ENCODE assay signal across 19 cellular contexts in genomic region chr2:216520156-216520555, GRCh38. TPM values are rescaled to one million over a fixed set of nuclear protein-coding genes. Genes with fewer than 3 reads are reported as not detected.
DNase-seq lines count a peak whose midpoint lies in the region; ATAC-seq, FAIRE-seq and TF ChIP-seq lines count a peak whose summit lies in the region.
"Had no signal": no experiment of that assay in that cellular context is flagged by ENCODE, and none has a peak within 500 bp of the region (broad histone marks: within the 10 kb centered on the region; RNA-seq: fewer than 3 reads in every experiment).

No MANE protein-coding gene starts in this region.

- H2BK15ac ChIP-seq in IMR-90 (ENCODE audit: low read depth, low read length) = peak overlapping the region; percentile 36; the same call in 1 of the 3 replicates

- H4K20me1 ChIP-seq in IMR-90 (ENCODE audit: insufficient read depth, low read length) = no peaks in the 10 kb centered on the region

- H3K4ac ChIP-seq in IMR-90 (ENCODE audit: low read depth, low read length) = peak overlapping the region; percentile 61

- H2BK5ac ChIP-seq in IMR-90 (ENCODE audit: low read depth, low read length, poor library complexity, severe bottlenecking) = no peak overlapping the region

- no peaks in the 10 kb centered on the region for H3K79me1 ChIP-seq in IMR-90 (ENCODE audit: low read depth in 1 of 2, low read length in 2 of 2)

- H2BK120ac ChIP-seq in IMR-90 (ENCODE audit: low read depth, low read length) = peak overlapping the region; percentile 37; the same call in 1 of the 2 replicates

- ATAC-seq in A549 (no peak), IMR-90 (ENCODE audit: low read depth) (no peak), GM21786 (IDR thresholded peaks at IDR 0.05; ENCODE audit: unreplicated experiment) (no peak)

- H3K27me3 ChIP-seq in IMR-90 (ENCODE audit: control insufficient read depth, insufficient read depth, low read length) (no peaks in the 10 kb centered on the region), ovary (no peaks in the 10 kb centered on the region)
- H3K27me3 ChIP-seq: MG63 had no signal

- WGBS in A549 (ENCODE audit: missing lambda C conversion rate) = 90% methylated on average over 4 of the region's 4 CpGs
- 64% methylated on average over 2 of the region's 4 CpGs; no CpG with 5 or more reads in 1 of the 2 experiments for WGBS in IMR-90 (ENCODE audit: extremely low coverage in 2 of 2, insufficient read length in 1 of 2), 2 experiments
- 68 to 80% (median 70%) methylated on average over 4 of the region's 4 CpGs for WGBS in ovary, 3 donors

- H2AK5ac ChIP-seq in IMR-90 (ENCODE audit: low read depth, low read length) = peak overlapping the region; percentile 49; the same call in 1 of the 2 replicates

- H3K56ac ChIP-seq in IMR-90 (ENCODE audit: extremely low read depth, insufficient read depth, low read length) = no peak overlapping the region

- H3K9me3 ChIP-seq in A549 (no peaks in the 10 kb centered on the region), IMR-90 (ENCODE audit: control insufficient read depth, insufficient read depth, low read length) (no peaks in the 10 kb centered on the region), ovary (no peaks in the 10 kb centered on the region)
- H3K9me3 ChIP-seq: MG63 had no signal

- H2BK20ac ChIP-seq in IMR-90 (ENCODE audit: low read depth, low read length) = peak overlapping the region; percentile 51

- H4K5ac ChIP-seq in IMR-90 (ENCODE audit: low read depth, low read length) = no peak overlapping the region; the same call in 1 of the 2 replicates

- H3K36me3 Mint-ChIP-seq in nephron progenitor cell (ENCODE audit: low read depth) = peaks cover 34% of the 10 kb centered on the region
- no peaks in the 10 kb centered on the region for H3K36me3 Mint-ChIP-seq in activated CD4-positive, alpha-beta memory T cell treated with anti-CD3 and anti-CD28 coated beads, Interleukin-2, amount 10 ng/mL, durations not matched to agents 7 days and 5 days (ENCODE audit: low read depth)

- no peaks in the 10 kb centered on the region for H3K36me3 ChIP-seq in IMR-90 (ENCODE audit: control insufficient read depth, insufficient read depth, low read length)
- no peaks in the 10 kb centered on the region for H3K36me3 ChIP-seq in ovary

- H3K27ac Mint-ChIP-seq in nephron progenitor cell = peak overlapping the region; percentile 42
- H3K27ac Mint-ChIP-seq in activated CD4-positive, alpha-beta memory T cell treated with anti-CD3 and anti-CD28 coated beads, Interleukin-2, amount 10 ng/mL, durations not matched to agents 7 days and 5 days = no peak overlapping the region

- peak overlapping the region; percentile 88 for H2AK9ac ChIP-seq in IMR-90 (replicated peaks; ENCODE audit: low read depth, low read length, poor library complexity)

- H3K4me1 ChIP-seq in A549 (no peaks in the 10 kb centered on the region), IMR-90 (ENCODE audit: control insufficient read depth, insufficient read depth, low read length) (peaks cover 7% of the 10 kb centered on the region), ovary (ENCODE audit: insufficient read depth) (no peaks in the 10 kb centered on the region)

- TF ChIP-seq CTCF in A549 (IDR thresholded peaks at IDR 0.05) = no peak
- TF ChIP-seq CTCF in IMR-90 (conservative IDR thresholded peaks at IDR 0.05; ENCODE audit: low read depth, low read length) = no peak
- TF ChIP-seq CTCF in astrocyte of the spinal cord (IDR thresholded peaks at IDR 0.05; ENCODE audit: low read depth, low read length) = no peak
- TF ChIP-seq CTCF in nephron progenitor cell (IDR thresholded peaks at IDR 0.05) = no peak
- TF ChIP-seq CTCF in ovary (IDR thresholded peaks at IDR 0.05) = no peak

- H3K4me2 ChIP-seq in A549 (no peak overlapping the region), IMR-90 (ENCODE audit: low read depth, low read length) (no peak overlapping the region)
- H3K4me2 ChIP-seq: PC-9 had no signal

- H3K9me3 Mint-ChIP-seq in nephron progenitor cell = peaks cover 7% of the 10 kb centered on the region
- no peaks in the 10 kb centered on the region for H3K9me3 Mint-ChIP-seq in activated CD4-positive, alpha-beta memory T cell treated with anti-CD3 and anti-CD28 coated beads, Interleukin-2, amount 10 ng/mL, durations not matched to agents 7 days and 5 days

- no peak overlapping the region for H4K91ac ChIP-seq in IMR-90 (ENCODE audit: insufficient read depth, low read depth, low read length)

- CTCF ChIA-PET in A549 (lab: Yijun Ruan, JAX) (interaction anchor here (1.0 to 13.2 kb wide), 13 partner anchors 11 to 154 kb away, joined by 3 to 402 read pairs (median 4); no protein-coding TSS in a partner anchor), IMR-90 (lab: Yijun Ruan, JAX) (interaction anchor here (1.4 to 6.0 kb wide), 2 partner anchors 133 to 146 kb away, joined by 4 to 88 read pairs; no protein-coding TSS in a partner anchor)
- CTCF ChIA-PET in activated CD4-positive, alpha-beta memory T cell treated with anti-CD3 and anti-CD28 coated beads, Interleukin-2, amount 10 ng/mL, durations not matched to agents 7 days and 5 days (lab: Charles Lee) = interaction anchor here (0.6 to 7.5 kb wide), 6 partner anchors 11 to 173 kb away, joined by 3 to 99 read pairs (median 6); no protein-coding TSS in a partner anchor

- H2AFZ ChIP-seq in IMR-90 (replicated peaks; ENCODE audit: low read length, poor library complexity) = peak overlapping the region; percentile 9
- H2AFZ ChIP-seq: PC-9 had no signal

- FAIRE-seq in A549 (lab: Jason Lieb, UNC) = no peak
- FAIRE-seq: G401.6, GM12892 had no signal

- no peak overlapping the region for H3K9ac ChIP-seq in IMR-90 (ENCODE audit: low read depth, low read length)

- no peak overlapping the region for H3K4me3 Mint-ChIP-seq in nephron progenitor cell
- H3K4me3 Mint-ChIP-seq in activated CD4-positive, alpha-beta memory T cell treated with anti-CD3 and anti-CD28 coated beads, Interleukin-2, amount 10 ng/mL, durations not matched to agents 7 days and 5 days = no peak overlapping the region

- no TSS peak for BruUV-seq in IMR-90 (replicated peaks; lab: Mats Ljungman, UMichigan)

- TF ChIP-seq POLR2A in A549 (IDR thresholded peaks at IDR 0.05; ENCODE audit: low read length) (no peak), IMR-90 (IDR thresholded peaks at IDR 0.05; ENCODE audit: low read depth, low read length) (no peak), ovary (IDR thresholded peaks at IDR 0.05) (no peak)

- intact Hi-C loops in IMR-90 (cut with micrococcal nuclease) = no loop called here
- intact Hi-C loops in ovary (cut with DNase I) = loop anchor here in 2 of 4 donors (2.0 to 10.0 kb wide), 3 partner anchors 149 to 1235 kb away; no protein-coding TSS in a partner anchor

- no peaks in the 10 kb centered on the region for H3K27me3 Mint-ChIP-seq in nephron progenitor cell (ENCODE audit: low read depth, poor library complexity)
- H3K27me3 Mint-ChIP-seq in activated CD4-positive, alpha-beta memory T cell treated with anti-CD3 and anti-CD28 coated beads, Interleukin-2, amount 10 ng/mL, durations not matched to agents 7 days and 5 days = no peaks in the 10 kb centered on the region

- H3K27ac ChIP-seq in A549 (no peak overlapping the region), IMR-90 (ENCODE audit: insufficient read depth, low read length) (no peak overlapping the region), ovary (no peak overlapping the region)
- H3K27ac ChIP-seq: C4-2B, PC-9 had no signal

- in situ Hi-C loops in IMR-90 (cut with MboI; ENCODE audit: low sequenced_read_pairs) = loop anchor here (25.0 kb wide), 1 partner anchor 992 kb away; no protein-coding TSS in a partner anchor
- in situ Hi-C loops in astrocyte of the spinal cord (cut with HindIII; ENCODE audit: low sequenced_read_pairs) = no loop called here

- no peak overlapping the region for H3K23ac ChIP-seq in IMR-90 (ENCODE audit: low read depth, low read length)

- TF ChIP-seq RAD21 in A549 (conservative IDR thresholded peaks at IDR 0.05 in 1 of 2, IDR thresholded peaks at IDR 0.05 in 1 of 2) (no peak), IMR-90 (IDR thresholded peaks at IDR 0.05; ENCODE audit: low read length) (peak; percentile 8; the same call in 1 of the 2 replicates)

- peak overlapping the region in 1 of 2 experiments; percentile 17; a peak in 1 of 4 replicates for H4K8ac ChIP-seq in IMR-90 (ENCODE audit: low read depth in 2 of 2, low read length in 2 of 2)

- H3K4me3 ChIP-seq in A549 (no peak overlapping the region), IMR-90 (ENCODE audit: insufficient read depth, low read depth, low read length) (no peak overlapping the region), astrocyte of the spinal cord (ENCODE audit: low read depth, low read length) (no peak overlapping the region), ovary (no peak overlapping the region)
- H3K4me3 ChIP-seq: MG63, PC-9 had no signal

- H3K14ac ChIP-seq in IMR-90 (replicated peaks; ENCODE audit: low read depth, low read length) = peak overlapping the region; percentile 27

- H3K9me1 ChIP-seq in IMR-90 (ENCODE audit: insufficient read depth, low read length) = peaks cover 8% of the 10 kb centered on the region

- TF ChIP-seq EP300 in A549 (IDR thresholded peaks at IDR 0.05) = no peak
- TF ChIP-seq EP300 in ovary (IDR thresholded peaks at IDR 0.05) = no peak

- dilution Hi-C loops in IMR-90 (cut with HindIII; ENCODE audit: low sequenced_read_pairs, unreplicated experiment) = loop anchor here (25.0 kb wide), 2 partner anchors 142 to 992 kb away; no protein-coding TSS in a partner anchor

- DNase-seq in A549 (ENCODE audit: low read depth in 1 of 2, low spot score in 1 of 2) (no peak), IMR-90 (peak; percentile 73), astrocyte of the spinal cord (ENCODE audit: low read depth, low spot score) (peak; percentile 71), nephron progenitor cell (no peak), ovary (no peak), NCI-H510A (lab: John Stamatoyannopoulos, UW) (no peak)
- DNase-seq in activated CD4-positive, alpha-beta memory T cell treated with anti-CD3 and anti-CD28 coated beads, Interleukin-2, amount 10 ng/mL, durations not matched to agents 7 days and 5 days = no peak
- DNase-seq: 8988T, KG1, MG63, NCI-H1092 treated with DMSO at 0.1 percent for 48 hours, NCI-H1694, NCI-H2107, NCI-H748 treated with DMSO at 0.1 percent for 48 hours had no signal

- peaks cover 37% of the 10 kb centered on the region for H3K4me1 Mint-ChIP-seq in nephron progenitor cell
- H3K4me1 Mint-ChIP-seq in activated CD4-positive, alpha-beta memory T cell treated with anti-CD3 and anti-CD28 coated beads, Interleukin-2, amount 10 ng/mL, durations not matched to agents 7 days and 5 days = no peaks in the 10 kb centered on the region

- peak overlapping the region; percentile 43 for H3K18ac ChIP-seq in IMR-90 (ENCODE audit: low read depth, low read length)

- POLR2A ChIA-PET in A549 (lab: Yijun Ruan, JAX) = interaction anchor here (1.6 kb wide), 1 partner anchor 145 kb away, joined by 3 read pairs; no protein-coding TSS in a partner anchor
- POLR2A ChIA-PET in IMR-90 (lab: Charles Lee; ENCODE audit: unreplicated experiment) = no interaction called here
- POLR2A ChIA-PET in activated CD4-positive, alpha-beta memory T cell treated with anti-CD3 and anti-CD28 coated beads, Interleukin-2, amount 10 ng/mL, durations not matched to agents 7 days and 5 days (lab: Charles Lee) = interaction anchor here (1.2 kb wide), 1 partner anchor 147 kb away, joined by 3 read pairs; no protein-coding TSS in a partner anchor

RNA-seq across cellular contexts. Expression of gene RPL37A, which starts 21.5 kb away (rescaled TPM):
- polyA plus RNA-seq in A549 (2011; rRNA removed) (4,046 and 4,130 TPM in 2 replicates), A549 (2017; fragmentation: RNase III; extraction: RNeasy Plus Mini Kit Qiagen cat#74134 plus additional on column Dnase treatment) (4,215 to 4,381 TPM (median 4,330 TPM) in 3 replicates), IMR-90 (2012; rRNA removed) (1,504 and 1,572 TPM in 2 replicates), ovary (1,000 to 10,000 TPM; 6,365 to 7,390 TPM)
- 1,938 and 2,074 TPM in 2 replicates for polyA plus RNA-seq in A549 (2012; cell fraction: cytosol; rRNA removed)
- polyA plus RNA-seq in A549 (2012; cell fraction: nucleus; rRNA removed) = 702 and 1,256 TPM in 2 replicates
- polyA minus RNA-seq in A549 (2011; rRNA and poly(A)+ RNA removed) = 862 and 1,170 TPM in 2 replicates
- total RNA-seq in IMR-90 (2012; rRNA removed) (341 and 804 TPM in 2 replicates), ovary (1,000 to 10,000 TPM; 3,187 to 6,025 (median 4,762) TPM)
- 2,705 and 5,319 TPM in 2 replicates for polyA plus RNA-seq in IMR-90 (2012; cell fraction: cytosol; rRNA removed)
- 530 and 1,168 TPM in 2 replicates for polyA plus RNA-seq in IMR-90 (2012; cell fraction: nucleus; rRNA removed; ENCODE audit: low replicate concordance)
- total RNA-seq in activated CD4-positive, alpha-beta memory T cell treated with anti-CD3 and anti-CD28 coated beads, Interleukin-2, amount 10 ng/mL, durations not matched to agents 7 days and 5 days = 1,000 to 10,000 TPM; 2,149 to 2,170 TPM

Comparison
In these comparisons a context has a peak if more than half of its experiments do, and no peak if none do; other contexts are left out.
1. DNase-seq: peak in IMR-90 (single experiment) and astrocyte of the spinal cord (single experiment); none in A549 (0 of 2), nephron progenitor cell (single experiment), ovary (0 of 5), NCI-H510A (single experiment) and activated CD4-positive, alpha-beta memory T cell treated with anti-CD3 and anti-CD28 coated beads, Interleukin-2, amount 10 ng/mL, durations not matched to agents 7 days and 5 days (single experiment).